26 cellular contexts compared by ENCODE assay signal in genomic region chr2:71330155-71330554, GRCh38. TPM values are rescaled to one million over a fixed set of nuclear protein-coding genes. Genes with fewer than 3 reads are reported as not detected.
DNase-seq lines count a peak whose midpoint lies in the region; ATAC-seq and TF ChIP-seq lines count a peak whose summit lies in the region.
"Had no signal": no experiment of that assay in that cellular context is flagged by ENCODE, and none has a peak within 500 bp of the region (broad histone marks: within the 10 kb centered on the region; RNA-seq: fewer than 3 reads in every experiment).

No MANE protein-coding gene starts in this region.

- peaks cover 9% of the 10 kb centered on the region for H3K27me3 Mint-ChIP-seq in activated naive CD4-positive, alpha-beta T cell treated with anti-CD3 and anti-CD28 coated beads, Interleukin-2, amount 10 ng/mL, durations not matched to agents 7 days and 5 days
- no peaks in the 10 kb centered on the region for H3K27me3 Mint-ChIP-seq in WTC11 (ENCODE audit: low read depth)
- peaks cover 8% of the 10 kb centered on the region for H3K27me3 Mint-ChIP-seq in glutamatergic neuron (ENCODE audit: unreplicated experiment)
- H3K27me3 Mint-ChIP-seq in osteocyte (ENCODE audit: unreplicated experiment), result no peaks in the 10 kb centered on the region
- H3K27me3 Mint-ChIP-seq: CD4-positive, alpha-beta memory T cell had no signal

- H3K4me1 Mint-ChIP-seq in activated naive CD4-positive, alpha-beta T cell treated with anti-CD3 and anti-CD28 coated beads, Interleukin-2, amount 10 ng/mL, durations not matched to agents 7 days and 5 days, result peaks cover 29% of the 10 kb centered on the region
- H3K4me1 Mint-ChIP-seq in WTC11 (peaks cover 27% of the 10 kb centered on the region), glutamatergic neuron (ENCODE audit: low read depth, unreplicated experiment) (peaks cover 12% of the 10 kb centered on the region), osteocyte (ENCODE audit: unreplicated experiment) (peaks cover 26% of the 10 kb centered on the region)

- no peak for DNase-seq in activated naive CD4-positive, alpha-beta T cell treated with anti-CD3 and anti-CD28 coated beads, Interleukin-2, amount 10 ng/mL, durations not matched to agents 7 days and 5 days
- DNase-seq in activated naive CD4-positive, alpha-beta T cell treated with Interleukin-2 at 50 U/mL for 16 hours, result no peak
- DNase-seq in WTC11 (ENCODE audit: low spot score) (no peak), glutamatergic neuron (no peak), osteocyte (ENCODE audit: extremely low spot score, unreplicated experiment) (no peak), psoas muscle (no peak), foreskin fibroblast (no peak), heart left ventricle (no peak)
- DNase-seq: activated CD4-positive, alpha-beta T cell treated with anti-CD3 and anti-CD28 coated beads, Interleukin-2, amount 10 ng/mL, durations not matched to agents 24 days and 14 days; activated naive CD4-positive, alpha-beta T cell; activated T-cell treated with anti-CD3 and anti-CD28 coated beads, Interleukin-2, amount 50 U/mL, for 48 hours; CD4-positive, alpha-beta memory T cell; Kasumi-1; left cardiac atrium; NCI-H1436; NCI-H2081 treated with DMSO at 0.1 percent for 48 hours; NCI-H446; NCI-H748 treated with DMSO at 0.1 percent for 48 hours; Peyer's patch; SHP77; stimulated activated CD4-positive, alpha-beta T cell treated with anti-CD3 and anti-CD28 coated beads, Interleukin-4, amount 100 ng/mL, for 1 hour; thyroid gland had no signal

- H3K4me3 ChIP-seq in psoas muscle (no peak overlapping the region), foreskin fibroblast (ENCODE audit: low read depth in 1 of 2, low read length in 2 of 2) (no peak overlapping the region), heart left ventricle (no peak overlapping the region)
- H3K4me3 ChIP-seq: lung, Peyer's patch, prostate gland, thyroid gland, vagina had no signal

- H3K27me3 ChIP-seq in psoas muscle (ENCODE audit: insufficient read depth in 3 of 3, low read length in 2 of 3), result no peaks in the 10 kb centered on the region
- H3K27me3 ChIP-seq in heart left ventricle, result no peaks in the 10 kb centered on the region
- H3K27me3 ChIP-seq: breast epithelium, Peyer's patch, thyroid gland, vagina had no signal

- H3K4me1 ChIP-seq in psoas muscle (peaks cover 19% of the 10 kb centered on the region), heart left ventricle (peaks cover 0 to 34% (median 25%) of the 10 kb centered on the region in 12 donors)
- H3K4me1 ChIP-seq: prostate gland had no signal

- ATAC-seq in WTC11, result no peak
- no peak for ATAC-seq in psoas muscle
- no peak for ATAC-seq in heart left ventricle
- ATAC-seq: left cardiac atrium had no signal

- no peak for TF ChIP-seq CTCF in WTC11 (IDR thresholded peaks at IDR 0.05)
- no peak for TF ChIP-seq CTCF in glutamatergic neuron (IDR thresholded peaks at IDR 0.05; ENCODE audit: partially characterized antibody, unreplicated experiment)
- TF ChIP-seq CTCF in osteocyte (IDR thresholded peaks at IDR 0.05), result no peak
- no peak for TF ChIP-seq CTCF in psoas muscle (IDR thresholded peaks at IDR 0.05)
- TF ChIP-seq CTCF in foreskin fibroblast (IDR thresholded peaks at IDR 0.05; ENCODE audit: low read depth, low read length), result no peak
- no peak for TF ChIP-seq CTCF in heart left ventricle (IDR thresholded peaks at IDR 0.05)

- no peak overlapping the region for H3K27ac ChIP-seq in psoas muscle
- no peak overlapping the region for H3K27ac ChIP-seq in heart left ventricle
- H3K27ac ChIP-seq: breast epithelium, Peyer's patch, prostate gland, thyroid gland, vagina had no signal

- no peak overlapping the region for H3K27ac Mint-ChIP-seq in activated naive CD4-positive, alpha-beta T cell treated with anti-CD3 and anti-CD28 coated beads, Interleukin-2, amount 10 ng/mL, durations not matched to agents 7 days and 5 days
- H3K27ac Mint-ChIP-seq in WTC11 (no peak overlapping the region), glutamatergic neuron (ENCODE audit: unreplicated experiment) (peak overlapping the region; percentile 24), osteocyte (ENCODE audit: unreplicated experiment) (no peak overlapping the region)
- H3K27ac Mint-ChIP-seq: activated CD4-positive, alpha-beta T cell treated with anti-CD3 and anti-CD28 coated beads, Interleukin-2, amount 10 ng/mL, durations not matched to agents 24 days and 14 days had no signal

- peaks cover 18% of the 10 kb centered on the region for H3K36me3 Mint-ChIP-seq in activated naive CD4-positive, alpha-beta T cell treated with anti-CD3 and anti-CD28 coated beads, Interleukin-2, amount 10 ng/mL, durations not matched to agents 7 days and 5 days
- H3K36me3 Mint-ChIP-seq in WTC11 (peaks cover 4% of the 10 kb centered on the region), glutamatergic neuron (ENCODE audit: unreplicated experiment) (no peaks in the 10 kb centered on the region), osteocyte (ENCODE audit: unreplicated experiment) (peaks cover 10% of the 10 kb centered on the region)

- peak overlapping the region; percentile 20 for H3K4me3 Mint-ChIP-seq in activated naive CD4-positive, alpha-beta T cell treated with anti-CD3 and anti-CD28 coated beads, Interleukin-2, amount 10 ng/mL, durations not matched to agents 7 days and 5 days
- peak overlapping the region; percentile 27; the same call in 1 of the 2 replicates for H3K4me3 Mint-ChIP-seq in WTC11
- no peak overlapping the region for H3K4me3 Mint-ChIP-seq in glutamatergic neuron (ENCODE audit: unreplicated experiment)
- peak overlapping the region; percentile 22 for H3K4me3 Mint-ChIP-seq in osteocyte (ENCODE audit: unreplicated experiment)

- POLR2A ChIA-PET in WTC11 (lab: Charles Lee), result interaction anchor here (2.3 kb wide), 1 partner anchor 103 kb away, joined by 11 read pairs; the partner anchor contains the start of gene PAIP2B

- CTCF ChIA-PET in activated naive CD4-positive, alpha-beta T cell treated with anti-CD3 and anti-CD28 coated beads, Interleukin-2, amount 10 ng/mL, durations not matched to agents 7 days and 5 days (lab: Charles Lee), result interaction anchor here (1.0 to 4.7 kb wide), 2 partner anchors 16 to 31 kb away, joined by 3 to 19 read pairs; no protein-coding TSS in a partner anchor
- CTCF ChIA-PET in WTC11 (lab: Charles Lee), result interaction anchor here (1.1 to 4.8 kb wide), 5 partner anchors 14 to 175 kb away, joined by 5 to 77 read pairs (median 11); no protein-coding TSS in a partner anchor

- H3K9me3 Mint-ChIP-seq in activated naive CD4-positive, alpha-beta T cell treated with anti-CD3 and anti-CD28 coated beads, Interleukin-2, amount 10 ng/mL, durations not matched to agents 7 days and 5 days, result no peaks in the 10 kb centered on the region
- no peaks in the 10 kb centered on the region for H3K9me3 Mint-ChIP-seq in WTC11
- H3K9me3 Mint-ChIP-seq in glutamatergic neuron (ENCODE audit: unreplicated experiment), result peaks cover 5% of the 10 kb centered on the region
- H3K9me3 Mint-ChIP-seq in osteocyte (ENCODE audit: unreplicated experiment), result no peaks in the 10 kb centered on the region
- H3K9me3 Mint-ChIP-seq: activated CD4-positive, alpha-beta T cell treated with anti-CD3 and anti-CD28 coated beads, Interleukin-2, amount 10 ng/mL, durations not matched to agents 24 days and 14 days had no signal

- H3K36me3 ChIP-seq in psoas muscle (ENCODE audit: insufficient read depth in 1 of 2, low read depth in 1 of 2), result no peaks in the 10 kb centered on the region
- peaks cover 0 to 5% (median 0%) of the 10 kb centered on the region in 9 donors for H3K36me3 ChIP-seq in heart left ventricle
- H3K36me3 ChIP-seq: breast epithelium, Peyer's patch, prostate gland, thyroid gland, vagina had no signal

- no peak for TF ChIP-seq POLR2A in heart left ventricle (IDR thresholded peaks at IDR 0.05)

- intact Hi-C loops in psoas muscle (cut with DNase I), result loop anchor here (5.0 kb wide), 2 partner anchors 33 to 108 kb away; no protein-coding TSS in a partner anchor
- intact Hi-C loops in heart left ventricle (cut with DNase I), result loop anchor here in 7 of 10 donors (2.0 to 10.0 kb wide), 7 partner anchors 45 to 108 kb away; partner anchors contain the start of gene PAIP2B (in 5 of the 7)

- no peaks in the 10 kb centered on the region for H3K9me3 ChIP-seq in psoas muscle
- peaks cover 0 to 4% (median 0%) of the 10 kb centered on the region in 12 donors for H3K9me3 ChIP-seq in heart left ventricle
- H3K9me3 ChIP-seq: breast epithelium, Peyer's patch, prostate gland, thyroid gland, vagina had no signal

TF ChIP-seq in WTC11, 78 proteins besides CTCF, POLR2A, EP300 and RAD21 (continues in another document):
- no peak for TF ChIP-seq GABPB1 (CRISPR knock-in tag; IDR thresholded peaks at IDR 0.05)
- no peak for TF ChIP-seq E2F5 (CRISPR knock-in tag; IDR thresholded peaks at IDR 0.05)

RNA-seq across cellular contexts. Expression of gene ZNF638, which starts 1.4 kb away (rescaled TPM):
- total RNA-seq in WTC11 (2021), result 109 to 131 TPM (median 128 TPM) in 3 replicates
- 211 TPM for total RNA-seq in glutamatergic neuron (ENCODE audit: unreplicated experiment)
- total RNA-seq in osteocyte, result 117 and 123 TPM in 2 replicates
- total RNA-seq in psoas muscle, result 10 to 100 TPM; 62.3 to 73.6 (median 65.4) TPM
- polyA plus RNA-seq in psoas muscle, result 10 to 100 TPM; 50.5 to 58.6 (median 56.3) TPM
- 100 to 1,000 TPM in 1 of 9 donors, 10 to 100 TPM in 8; 61.1 to 100 (median 84.1) TPM for total RNA-seq in heart left ventricle
- 100 to 1,000 TPM in 1 of 2 donors, 10 to 100 TPM in 1; 48.6 to 118 TPM for polyA plus RNA-seq in heart left ventricle
